20 cellular contexts compared by ENCODE assay signal in the genomic region with DNA sequence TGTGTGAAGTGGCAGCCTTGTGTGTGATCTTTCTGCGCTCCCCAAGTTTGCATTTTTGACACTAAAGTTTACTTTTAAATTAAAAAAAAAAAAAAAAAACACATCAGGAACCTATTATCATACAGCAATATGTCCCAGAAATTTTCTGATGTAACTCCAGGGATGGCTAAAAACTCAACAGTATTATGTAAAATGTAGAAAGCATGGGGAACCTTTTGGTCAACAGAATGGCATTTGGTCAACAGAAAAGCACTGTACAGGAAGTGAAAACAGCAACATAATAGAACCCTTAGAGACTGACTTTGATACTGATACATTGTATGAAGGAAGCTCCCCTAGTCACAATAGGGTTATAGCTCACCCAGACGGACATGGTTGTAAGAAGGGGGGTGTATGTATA.
DNase-seq lines count a peak whose midpoint lies in the region; ATAC-seq and TF ChIP-seq lines count a peak whose summit lies in the region.
"Had no signal": no experiment of that assay in that cellular context is flagged by ENCODE, and none has a peak within 500 bp of the region (broad histone marks: within the 10 kb centered on the region; RNA-seq: fewer than 3 reads in every experiment).

No MANE protein-coding gene starts in this region.

- no peaks in the 10 kb centered on the region for H3K27me3 Mint-ChIP-seq in endothelial cell (ENCODE audit: unreplicated experiment)
- H3K27me3 Mint-ChIP-seq: CD4-positive, CD25-positive, alpha-beta regulatory T cell had no signal

- H3K27ac Mint-ChIP-seq in endothelial cell (ENCODE audit: unreplicated experiment), result no peak overlapping the region
- H3K27ac Mint-ChIP-seq: CD4-positive, CD25-positive, alpha-beta regulatory T cell had no signal

- H3K36me3 Mint-ChIP-seq in endothelial cell (ENCODE audit: low read depth, unreplicated experiment), result no peaks in the 10 kb centered on the region

- ATAC-seq in HG03460 (IDR thresholded peaks at IDR 0.05; ENCODE audit: unreplicated experiment), result no peak

- H3K4me1 Mint-ChIP-seq in endothelial cell (ENCODE audit: unreplicated experiment), result peaks cover 12% of the 10 kb centered on the region

- no peaks in the 10 kb centered on the region for H3K4me1 ChIP-seq in right atrium auricular region
- H3K4me1 ChIP-seq: BE2C had no signal

- no peaks in the 10 kb centered on the region for H3K9me3 Mint-ChIP-seq in endothelial cell (ENCODE audit: unreplicated experiment)

- TF ChIP-seq CTCF in endothelial cell (IDR thresholded peaks at IDR 0.05; ENCODE audit: unreplicated experiment) (no peak), right atrium auricular region (IDR thresholded peaks at IDR 0.05) (no peak), GM20000 (IDR thresholded peaks at IDR 0.05; ENCODE audit: extremely low read depth, missing control alignments) (no peak)

- DNase-seq in GM04503 (ENCODE audit: low read depth) (peak; percentile 38), fibroblast of the conjunctiva (ENCODE audit: low read depth) (peak; percentile 51), endothelial cell (ENCODE audit: low spot score) (no peak), right atrium auricular region (ENCODE audit: low spot score) (no peak), GM20000 (ENCODE audit: low spot score) (no peak)
- DNase-seq: BE2C; CD4-positive, CD25-positive, alpha-beta regulatory T cell; COR-L47; DMS 273 treated with DMSO at 0.1 percent for 48 hours; GDM1; KG1; NCI-H1417; NCI-H187; NCI-H2107; NCI-H510A; NCI-H748 treated with DMSO at 0.1 percent for 48 hours; SHP77 had no signal

- H3K27ac ChIP-seq in cingulate gyrus (ENCODE audit: low read depth, low read length), result peak overlapping the region; percentile 33
- H3K27ac ChIP-seq in right atrium auricular region, result no peak overlapping the region
- H3K27ac ChIP-seq: SK-N-MC had no signal

- no peaks in the 10 kb centered on the region for H3K27me3 ChIP-seq in right atrium auricular region
- H3K27me3 ChIP-seq: BE2C had no signal

- H3K9me3 ChIP-seq in right atrium auricular region, result no peaks in the 10 kb centered on the region
- H3K9me3 ChIP-seq: BE2C had no signal

- no peaks in the 10 kb centered on the region for H3K36me3 ChIP-seq in right atrium auricular region
- H3K36me3 ChIP-seq: BE2C had no signal

- no peak overlapping the region for H3K4me3 ChIP-seq in right atrium auricular region
- H3K4me3 ChIP-seq: SK-N-MC had no signal

- H3K4me3 Mint-ChIP-seq in endothelial cell (ENCODE audit: unreplicated experiment), result no peak overlapping the region

Comparison
In these comparisons a context has a peak if more than half of its experiments do, and no peak if none do; other contexts are left out.
1. DNase-seq: peak in GM04503 (single experiment) and fibroblast of the conjunctiva (single experiment); none in endothelial cell (single experiment), right atrium auricular region (single experiment) and GM20000 (single experiment).